Comparison of ENCODE assay signal across 8 cellular contexts in genomic region chr19:45506246-45506990, GRCh38. TPM values are rescaled to one million over a fixed set of nuclear protein-coding genes. Genes with fewer than 3 reads are reported as not detected.
DNase-seq lines count a peak whose midpoint lies in the region; ATAC-seq lines count a peak whose summit lies in the region.

No MANE protein-coding gene starts in this region.

- H3K9me3 ChIP-seq in CD4-positive, alpha-beta memory T cell (ENCODE audit: control insufficient read depth in 1 of 2, low read length in 2 of 2) = no peaks in the 10 kb centered on the region
- H3K9me3 ChIP-seq in ectodermal cell (ENCODE audit: control insufficient read depth, low read length) = no peaks in the 10 kb centered on the region

- peaks cover 0 to 2% (median 0%) of the 10 kb centered on the region in 8 donors for H3K9me3 Mint-ChIP-seq in CD4-positive, alpha-beta memory T cell
- no peaks in the 10 kb centered on the region for H3K9me3 Mint-ChIP-seq in activated CD4-positive, alpha-beta memory T cell treated with anti-CD3 and anti-CD28 coated beads, Interleukin-2, amount 10 ng/mL, durations not matched to agents 7 days and 5 days

- peak; percentile 96 to 98 (median 97) for DNase-seq in CD4-positive, alpha-beta memory T cell
- peak; percentile 96 for DNase-seq in HK-2 (ENCODE audit: unreplicated experiment)
- peak; percentile 95 for DNase-seq in NCI-H82 (lab: John Stamatoyannopoulos, UW)
- peak; percentile 97 for DNase-seq in activated CD4-positive, alpha-beta memory T cell treated with anti-CD3 and anti-CD28 coated beads, Interleukin-2, amount 10 ng/mL, durations not matched to agents 7 days and 5 days
- DNase-seq in lung microvascular endothelial cell (ENCODE audit: low read depth in 2 of 2) = peak; percentile 89 to 91
- DNase-seq in stimulated activated CD4-positive, alpha-beta T cell treated with anti-CD3 and anti-CD28 coated beads, TNF-alpha, amount 100 ng/mL, for 4 hours (ENCODE audit: low read depth in 3 of 3) = peak; percentile 98 to 99 (median 99)

- H3K36me3 Mint-ChIP-seq in CD4-positive, alpha-beta memory T cell = peaks cover under 1 to 15% of the 10 kb centered on the region in 2 donors
- peaks cover 27% of the 10 kb centered on the region for H3K36me3 Mint-ChIP-seq in activated CD4-positive, alpha-beta memory T cell treated with anti-CD3 and anti-CD28 coated beads, Interleukin-2, amount 10 ng/mL, durations not matched to agents 7 days and 5 days (ENCODE audit: low read depth)

- H3K27ac ChIP-seq in CD4-positive, alpha-beta memory T cell (ENCODE audit: low read depth, low read length) = peak overlapping the region; percentile 90
- H3K27ac ChIP-seq in ectodermal cell (ENCODE audit: insufficient read depth, low read depth, low read length, poor library complexity, severe bottlenecking) = peak overlapping the region; percentile 62

- CTCF ChIA-PET in CD4-positive, alpha-beta memory T cell (lab: Charles Lee; ENCODE audit: partially characterized antibody) = interaction anchor here (0.5 to 2.2 kb wide), 8 partner anchors 11 to 264 kb away, joined by 3 to 20 read pairs (median 4); partner anchors contain the start of gene EML2
- CTCF ChIA-PET in activated CD4-positive, alpha-beta memory T cell treated with anti-CD3 and anti-CD28 coated beads, Interleukin-2, amount 10 ng/mL, durations not matched to agents 7 days and 5 days (lab: Charles Lee) = interaction anchor here (0.8 to 2.6 kb wide), 8 partner anchors 9 to 136 kb away, joined by 5 to 13 read pairs (median 6); partner anchors contain the start of gene RTN2

- peak overlapping the region; percentile 95 to 97 for H3K4me3 ChIP-seq in CD4-positive, alpha-beta memory T cell (ENCODE audit: low read length in 2 of 2)
- peak overlapping the region; percentile 97 for H3K4me3 ChIP-seq in ectodermal cell (ENCODE audit: insufficient read depth, low read depth, low read length)

- no peaks in the 10 kb centered on the region for H3K27me3 Mint-ChIP-seq in CD4-positive, alpha-beta memory T cell
- H3K27me3 Mint-ChIP-seq in activated CD4-positive, alpha-beta memory T cell treated with anti-CD3 and anti-CD28 coated beads, Interleukin-2, amount 10 ng/mL, durations not matched to agents 7 days and 5 days = no peaks in the 10 kb centered on the region

- peak; percentile 40 for ATAC-seq in GM19452 (IDR thresholded peaks at IDR 0.05; ENCODE audit: unreplicated experiment)

- peak overlapping the region; percentile 87 to 96 (median 94) for H3K4me3 Mint-ChIP-seq in CD4-positive, alpha-beta memory T cell
- peak overlapping the region; percentile 83 for H3K4me3 Mint-ChIP-seq in activated CD4-positive, alpha-beta memory T cell treated with anti-CD3 and anti-CD28 coated beads, Interleukin-2, amount 10 ng/mL, durations not matched to agents 7 days and 5 days

- H3K27ac Mint-ChIP-seq in CD4-positive, alpha-beta memory T cell = peak overlapping the region; percentile 96 to 99 (median 97)
- peak overlapping the region; percentile 96 for H3K27ac Mint-ChIP-seq in activated CD4-positive, alpha-beta memory T cell treated with anti-CD3 and anti-CD28 coated beads, Interleukin-2, amount 10 ng/mL, durations not matched to agents 7 days and 5 days

- H3K36me3 ChIP-seq in CD4-positive, alpha-beta memory T cell (ENCODE audit: insufficient read depth, low read length) = no peaks in the 10 kb centered on the region
- H3K36me3 ChIP-seq in ectodermal cell (ENCODE audit: control insufficient read depth, insufficient read depth, low read length) = no peaks in the 10 kb centered on the region

- WGBS in ectodermal cell, 2 experiments = 5 to 6% methylated on average over 36 to 41 of the region's 47 CpGs

- peaks cover 35% of the 10 kb centered on the region for H3K4me1 ChIP-seq in CD4-positive, alpha-beta memory T cell (ENCODE audit: insufficient read depth, low read length)
- peaks cover 15% of the 10 kb centered on the region for H3K4me1 ChIP-seq in ectodermal cell (ENCODE audit: control insufficient read depth, insufficient read depth, low read length)

- peaks cover 20 to 61% (median 34%) of the 10 kb centered on the region in 4 donors for H3K4me1 Mint-ChIP-seq in CD4-positive, alpha-beta memory T cell
- H3K4me1 Mint-ChIP-seq in activated CD4-positive, alpha-beta memory T cell treated with anti-CD3 and anti-CD28 coated beads, Interleukin-2, amount 10 ng/mL, durations not matched to agents 7 days and 5 days = peaks cover 47% of the 10 kb centered on the region

- no peaks in the 10 kb centered on the region for H3K27me3 ChIP-seq in CD4-positive, alpha-beta memory T cell (ENCODE audit: insufficient read depth, low read length)
- no peaks in the 10 kb centered on the region for H3K27me3 ChIP-seq in ectodermal cell (ENCODE audit: control insufficient read depth, insufficient read depth, low read length, poor library complexity, severe bottlenecking)

- intact Hi-C loops in CD4-positive, alpha-beta memory T cell (cut with micrococcal nuclease) = loop anchor here (1.0 to 2.0 kb wide), 8 partner anchors 9 to 380 kb away; partner anchors contain the start of genes BLOC1S3, IRF2BP1, OPA3 and QPCTL

- POLR2A ChIA-PET in CD4-positive, alpha-beta memory T cell (lab: Charles Lee; ENCODE audit: partially characterized antibody) = interaction anchor here (1.0 to 2.0 kb wide), 5 partner anchors 9 to 78 kb away, joined by 3 to 14 read pairs (median 8); partner anchors contain the start of genes OPA3, PPM1N and RTN2
- POLR2A ChIA-PET in activated CD4-positive, alpha-beta memory T cell treated with anti-CD3 and anti-CD28 coated beads, Interleukin-2, amount 10 ng/mL, durations not matched to agents 7 days and 5 days (lab: Charles Lee) = interaction anchor here (0.7 to 1.8 kb wide), 2 partner anchors 9 to 135 kb away, joined by 3 to 7 read pairs; partner anchors contain the start of gene PPM1N

RNA-seq across cellular contexts. Expression of gene VASP, which starts 0.9 kb away (rescaled TPM):
- total RNA-seq in CD4-positive, alpha-beta memory T cell = 10 to 100 TPM; 89.8 to 92.8 TPM
- 10 to 100 TPM; 49.1 to 53.4 TPM for polyA plus RNA-seq in CD4-positive, alpha-beta memory T cell
- 100 to 1,000 TPM; 224 to 233 TPM for total RNA-seq in activated CD4-positive, alpha-beta memory T cell treated with anti-CD3 and anti-CD28 coated beads, Interleukin-2, amount 10 ng/mL, durations not matched to agents 7 days and 5 days
- polyA plus RNA-seq in ectodermal cell (2013, experiment 1 of 4) = 62.1 TPM
- polyA plus RNA-seq in ectodermal cell (2013, experiment 2 of 4) = 66.3 TPM
- polyA plus RNA-seq in ectodermal cell (2013, experiment 3 of 4) = 43.8 TPM
- 47.9 TPM for polyA plus RNA-seq in ectodermal cell (2013, experiment 4 of 4)
- 32.9 and 49.0 TPM in 2 replicates for total RNA-seq in lung microvascular endothelial cell

RNA-seq across cellular contexts. Expression of gene PPM1N, which starts 8.2 kb away (rescaled TPM):
- 1 to 10 TPM; 5.8 to 7.9 TPM for total RNA-seq in CD4-positive, alpha-beta memory T cell
- 1 to 10 TPM; 3.7 to 4.0 TPM for polyA plus RNA-seq in CD4-positive, alpha-beta memory T cell
- 1 to 10 TPM; 3.5 to 4.3 TPM for total RNA-seq in activated CD4-positive, alpha-beta memory T cell treated with anti-CD3 and anti-CD28 coated beads, Interleukin-2, amount 10 ng/mL, durations not matched to agents 7 days and 5 days
- 3.1 TPM for polyA plus RNA-seq in ectodermal cell (2013, experiment 1 of 4)
- polyA plus RNA-seq in ectodermal cell (2013, experiment 2 of 4) = 5.4 TPM
- 4.1 TPM for polyA plus RNA-seq in ectodermal cell (2013, experiment 3 of 4)
- 4.9 TPM for polyA plus RNA-seq in ectodermal cell (2013, experiment 4 of 4)
- 1.3 TPM in 1 of 2 replicates, not detected in the other for total RNA-seq in lung microvascular endothelial cell

RNA-seq across cellular contexts. Expression of gene RTN2, which starts 9.6 kb away (rescaled TPM):
- 1 to 10 TPM in 1 of 2 experiments, under 1 TPM in 1; 0.14 to 1.1 TPM for total RNA-seq in CD4-positive, alpha-beta memory T cell
- polyA plus RNA-seq in CD4-positive, alpha-beta memory T cell = under 1 TPM in 1 of 2 donors, not detected in 1; 0.48 TPM
- 1 to 10 TPM; 3.0 to 5.5 TPM for total RNA-seq in activated CD4-positive, alpha-beta memory T cell treated with anti-CD3 and anti-CD28 coated beads, Interleukin-2, amount 10 ng/mL, durations not matched to agents 7 days and 5 days
- polyA plus RNA-seq in ectodermal cell (2013, experiment 1 of 4) = 20.9 TPM
- polyA plus RNA-seq in ectodermal cell (2013, experiment 2 of 4) = 23.0 TPM
- 18.8 TPM for polyA plus RNA-seq in ectodermal cell (2013, experiment 3 of 4)
- 22.9 TPM for polyA plus RNA-seq in ectodermal cell (2013, experiment 4 of 4)
- total RNA-seq in lung microvascular endothelial cell = 5.0 and 5.6 TPM in 2 replicates

RNA-seq across cellular contexts. Expression of gene FOSB, which starts 38.6 kb away (rescaled TPM):
- 1 to 10 TPM; 4.2 to 4.7 TPM for total RNA-seq in CD4-positive, alpha-beta memory T cell
- 10 to 100 TPM; 12.5 to 17.1 TPM for polyA plus RNA-seq in CD4-positive, alpha-beta memory T cell
- 10 to 100 TPM; 15.3 to 16.1 TPM for total RNA-seq in activated CD4-positive, alpha-beta memory T cell treated with anti-CD3 and anti-CD28 coated beads, Interleukin-2, amount 10 ng/mL, durations not matched to agents 7 days and 5 days
- 5.4 TPM for polyA plus RNA-seq in ectodermal cell (2013, experiment 1 of 4)
- polyA plus RNA-seq in ectodermal cell (2013, experiment 2 of 4) = 4.4 TPM
- polyA plus RNA-seq in ectodermal cell (2013, experiment 3 of 4) = 2.6 TPM
- 3.3 TPM for polyA plus RNA-seq in ectodermal cell (2013, experiment 4 of 4)
- 0.65 and 23.4 TPM in 2 replicates for total RNA-seq in lung microvascular endothelial cell

Comparison
In these comparisons a context has a peak if more than half of its experiments do, and no peak if none do; other contexts are left out.
1. Peak in every context shown above with its lines: DNase-seq, ATAC-seq, H3K4me3 ChIP-seq and H3K27ac ChIP-seq.